16 cellular contexts compared by ENCODE assay signal in the genomic region with DNA sequence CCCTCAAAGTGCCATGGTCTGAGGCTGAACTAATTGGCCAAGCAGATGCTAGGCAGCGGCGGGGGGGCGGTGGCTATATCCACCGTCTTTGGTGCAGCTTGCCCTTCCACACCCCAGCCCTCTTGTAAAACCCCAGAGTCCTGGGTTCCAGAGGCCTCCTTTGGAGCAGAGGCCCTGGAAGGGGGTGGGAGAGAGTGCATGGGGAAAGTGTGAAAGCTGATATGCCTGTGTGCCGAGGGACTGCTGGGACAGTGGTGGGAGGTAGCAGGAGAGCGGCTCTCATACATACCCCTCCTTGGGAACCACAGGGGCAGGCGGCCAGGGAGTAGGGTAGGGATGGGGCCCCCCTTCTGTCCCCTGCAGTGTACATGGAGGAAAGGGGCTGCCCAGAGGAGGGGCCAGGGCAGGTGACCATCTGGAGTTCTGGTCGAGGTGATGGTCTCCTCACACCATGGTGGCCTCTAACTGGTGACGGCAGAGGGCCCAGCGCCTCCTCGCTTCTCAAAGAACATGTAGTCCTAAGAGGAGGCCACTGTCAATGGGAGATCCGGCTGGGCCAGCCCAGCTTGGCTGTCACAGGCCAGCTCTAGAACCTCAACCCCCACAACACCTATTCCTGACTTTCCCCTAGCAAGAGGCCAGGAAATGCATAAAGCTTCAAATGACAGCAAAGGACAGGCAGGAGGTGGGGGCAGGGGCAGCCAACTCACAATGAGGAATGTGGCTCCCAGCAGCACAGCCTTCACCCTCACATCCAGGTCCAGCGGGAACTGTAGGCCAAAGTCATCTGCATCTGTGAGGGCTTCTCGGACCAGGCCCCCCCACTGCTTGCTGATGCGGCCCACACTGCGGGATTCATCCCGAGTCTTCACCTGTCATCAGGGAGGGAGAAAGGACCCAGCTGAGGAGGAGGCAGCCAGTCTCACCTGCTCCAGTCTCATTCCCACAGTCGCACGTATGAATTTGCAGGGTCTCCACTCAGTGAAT. TPM values are rescaled to one million over a fixed set of nuclear protein-coding genes. Genes with fewer than 3 reads are reported as not detected.
DNase-seq lines count a peak whose midpoint lies in the region; ATAC-seq and TF ChIP-seq lines count a peak whose summit lies in the region.
"Had no signal": no experiment of that assay in that cellular context is flagged by ENCODE, and none has a peak within 500 bp of the region (broad histone marks: within the 10 kb centered on the region; RNA-seq: fewer than 3 reads in every experiment).

No MANE protein-coding gene starts in this region.

- peaks cover 22% of the 10 kb centered on the region in 2 experiments for H3K4me1 Mint-ChIP-seq in H9
- H3K4me1 Mint-ChIP-seq in naive thymus-derived CD4-positive, alpha-beta T cell: peaks cover 24 to 43% (median 28%) of the 10 kb centered on the region in 7 donors

- H4K20me1 ChIP-seq in H9 (ENCODE audit: control insufficient read depth, insufficient read depth, insufficient read length) (peaks cover 2% of the 10 kb centered on the region), PC-3 (ENCODE audit: low read length) (no peaks in the 10 kb centered on the region)

- H3K9ac ChIP-seq in H9 (ENCODE audit: extremely low read depth, insufficient read length, low read length) (no peak overlapping the region), PC-3 (ENCODE audit: low read length) (no peak overlapping the region)

- ATAC-seq in PC-3 (no peak), HG03469 (IDR thresholded peaks at IDR 0.05; ENCODE audit: unreplicated experiment) (no peak)
- ATAC-seq in naive thymus-derived CD4-positive, alpha-beta T cell: no peak
- ATAC-seq in activated CD4-positive, CD25-positive, alpha-beta regulatory T cell treated with anti-CD3 and anti-CD28 coated beads, Interleukin-2, amount 50 U/mL, for 24 hours: no peak

- TF ChIP-seq CTCF in H9 (conservative IDR thresholded peaks at IDR 0.05): no peak
- TF ChIP-seq CTCF in PC-3 (conservative IDR thresholded peaks at IDR 0.05; ENCODE audit: low read depth, low read length): no peak

- H3K27ac ChIP-seq in H9 (ENCODE audit: insufficient read length, low read depth, low read length) (no peak overlapping the region), PC-3 (ENCODE audit: low read length) (no peak overlapping the region)
- peak overlapping the region; percentile 4 for H3K27ac ChIP-seq in effector memory CD4-positive, alpha-beta T cell (ENCODE audit: insufficient read depth, low read length, poor library complexity, severe bottlenecking)
- peak overlapping the region; percentile 12 for H3K27ac ChIP-seq in naive thymus-derived CD4-positive, alpha-beta T cell (ENCODE audit: low read depth, low read length)
- H3K27ac ChIP-seq: SJSA1 had no signal

- H4K91ac ChIP-seq in H9 (ENCODE audit: insufficient read length, low read depth, low read length): no peak overlapping the region

- H2BK120ac ChIP-seq in H9 (ENCODE audit: low read depth, low read length, poor library complexity, severe bottlenecking): no peak overlapping the region

- no peak overlapping the region for H3K56ac ChIP-seq in H9 (ENCODE audit: insufficient read length, low read depth, low read length)

- no peak overlapping the region for H3T11ph ChIP-seq in H9 (ENCODE audit: low read length)

- H3K36me3 Mint-ChIP-seq in H9 (ENCODE audit: insufficient read depth in 1 of 3, low read depth in 3 of 3): peaks cover 27 to 56% (median 41%) of the 10 kb centered on the region in 3 experiments
- peaks cover 0 to 25% (median 19%) of the 10 kb centered on the region in 5 donors for H3K36me3 Mint-ChIP-seq in naive thymus-derived CD4-positive, alpha-beta T cell

- H3K23ac ChIP-seq in H9 (ENCODE audit: insufficient read length, low read depth, low read length): no peak overlapping the region

- H3K23me2 ChIP-seq in H9 (ENCODE audit: insufficient read length, low read depth, low read length, poor library complexity, severe bottlenecking): peaks cover 12% of the 10 kb centered on the region

- no peak overlapping the region for H2BK20ac ChIP-seq in H9 (ENCODE audit: low read depth, low read length, poor library complexity, severe bottlenecking)

- H3K9me3 ChIP-seq in H9 (ENCODE audit: control insufficient read depth, low read depth, low read length) (no peaks in the 10 kb centered on the region), PC-3 (ENCODE audit: low read length) (no peaks in the 10 kb centered on the region)
- no peaks in the 10 kb centered on the region for H3K9me3 ChIP-seq in effector memory CD4-positive, alpha-beta T cell (ENCODE audit: control insufficient read depth, low read length)
- no peaks in the 10 kb centered on the region for H3K9me3 ChIP-seq in naive thymus-derived CD4-positive, alpha-beta T cell (ENCODE audit: control insufficient read depth in 2 of 3, low read length in 3 of 3)
- H3K9me3 ChIP-seq: SJSA1 had no signal

- no peaks in the 10 kb centered on the region for H3K79me1 ChIP-seq in H9 (ENCODE audit: insufficient read depth, low read depth, low read length, poor library complexity, severe bottlenecking)

- no peak overlapping the region for H4K8ac ChIP-seq in H9 (replicated peaks; ENCODE audit: insufficient read length, low read depth, low read length)

- CTCF ChIA-PET in PC-3 (lab: Charles Lee): no interaction called here
- CTCF ChIA-PET in naive thymus-derived CD4-positive, alpha-beta T cell (lab: Charles Lee): no interaction called here

- no peak overlapping the region for H2AFZ ChIP-seq in H9 (ENCODE audit: low read length)
- H2AFZ ChIP-seq in PC-3 (ENCODE audit: low read length): no peak overlapping the region

- H3F3A ChIP-seq in PC-3 (ENCODE audit: low read length, unreplicated experiment): no peaks in the 10 kb centered on the region

- no peak overlapping the region for H2BK12ac ChIP-seq in H9 (ENCODE audit: insufficient read length, low read depth, low read length)

- TSS peak; percentile 17 for BruUV-seq in PC-3 (replicated peaks; lab: Mats Ljungman, UMichigan)

- H3K27me3 Mint-ChIP-seq in H9 (ENCODE audit: low read depth): peaks cover 2% of the 10 kb centered on the region
- H3K27me3 Mint-ChIP-seq in naive thymus-derived CD4-positive, alpha-beta T cell: no peaks in the 10 kb centered on the region

- H3K36me3 ChIP-seq in PC-3 (ENCODE audit: low read depth, low read length): no peaks in the 10 kb centered on the region; the same call in 1 of the 2 replicates
- peaks cover 50% of the 10 kb centered on the region for H3K36me3 ChIP-seq in effector memory CD4-positive, alpha-beta T cell (ENCODE audit: control insufficient read depth, insufficient read depth, low read length)
- H3K36me3 ChIP-seq in naive thymus-derived CD4-positive, alpha-beta T cell (ENCODE audit: control insufficient read depth in 2 of 3, insufficient read depth in 3 of 3, low read length in 3 of 3): peaks cover 8 to 64% (median 16%) of the 10 kb centered on the region in 3 experiments

- no peak overlapping the region for H2AK5ac ChIP-seq in H9 (ENCODE audit: insufficient read length, low read length)

- intact Hi-C loops in PC-3 (cut with micrococcal nuclease): no loop called here
- intact Hi-C loops in naive thymus-derived CD4-positive, alpha-beta T cell (cut with micrococcal nuclease): loop anchor here in 1 of 2 donors (5.0 kb wide), 1 partner anchor 67 kb away; no protein-coding TSS in a partner anchor

- H4K5ac ChIP-seq in H9 (ENCODE audit: insufficient read length, low read depth, low read length): no peak overlapping the region

- WGBS in H9 (ENCODE audit: extremely low coverage, insufficient read length, low lambda C conversion rate): no CpG with 5 or more reads among the region's 19 CpGs

- no peak overlapping the region for H3K4ac ChIP-seq in H9 (ENCODE audit: low read depth, low read length)

- H3K4me2 ChIP-seq in H9 (ENCODE audit: insufficient read depth, insufficient read length, low read length): no peak overlapping the region
- no peak overlapping the region for H3K4me2 ChIP-seq in PC-3 (ENCODE audit: low read length)

- H3K14ac ChIP-seq in H9 (ENCODE audit: insufficient read depth, low read length): no peak overlapping the region

- no peak overlapping the region for H3K4me3 ChIP-seq in PC-3 (ENCODE audit: low read length)
- H3K4me3 ChIP-seq in effector memory CD4-positive, alpha-beta T cell (ENCODE audit: insufficient read depth, low read depth, low read length, poor library complexity, severe bottlenecking): no peak overlapping the region
- no peak overlapping the region for H3K4me3 ChIP-seq in naive thymus-derived CD4-positive, alpha-beta T cell (ENCODE audit: low read length)
- H3K4me3 ChIP-seq: SJSA1 had no signal

- H3K79me2 ChIP-seq in H9 (ENCODE audit: insufficient read depth, low read length) (no peaks in the 10 kb centered on the region), PC-3 (ENCODE audit: low read length) (peaks cover 16% of the 10 kb centered on the region)

- H2BK15ac ChIP-seq in H9 (ENCODE audit: low read depth, low read length): no peak overlapping the region

- H3K9me2 ChIP-seq in PC-3 (replicated peaks; ENCODE audit: low read length): no peaks in the 10 kb centered on the region

- peak; percentile 46 for DNase-seq in H9
- no peak for DNase-seq in PC-3
- DNase-seq in effector memory CD4-positive, alpha-beta T cell: no peak
- DNase-seq in naive thymus-derived CD4-positive, alpha-beta T cell: no peak
- DNase-seq in ecto neural progenitor cell (ENCODE audit: low spot score): no peak
- DNase-seq in HPDE6-E6E7 (ENCODE audit: extremely low spot score): no peak
- DNase-seq: ACHN, C1 segment of cervical spinal cord, DMS79 treated with DMSO at 0.1 percent for 48 hours, NCI-H1105, NCI-H774 had no signal

- POLR2A ChIA-PET in PC-3 (lab: Charles Lee; ENCODE audit: unreplicated experiment): no interaction called here
- POLR2A ChIA-PET in naive thymus-derived CD4-positive, alpha-beta T cell (lab: Charles Lee): interaction anchor here (0.6 to 5.9 kb wide), 6 partner anchors 13 to 510 kb away, joined by 3 to 38 read pairs (median 5); a partner anchor contains a TSS

- H3K18ac ChIP-seq in H9 (ENCODE audit: insufficient read length, low read depth, low read length): no peak overlapping the region

- no peak overlapping the region; a peak in 1 of 5 replicates for H3K4me3 Mint-ChIP-seq in H9
- peak overlapping the region in 1 of 10 donors; percentile 3 for H3K4me3 Mint-ChIP-seq in naive thymus-derived CD4-positive, alpha-beta T cell

- H3K4me1 ChIP-seq in H9 (ENCODE audit: insufficient read depth, low read length): peaks cover 7% of the 10 kb centered on the region; the same call in 1 of the 2 replicates
- peaks cover 4% of the 10 kb centered on the region; the same call in 1 of the 2 replicates for H3K4me1 ChIP-seq in PC-3 (ENCODE audit: insufficient read depth, low read length)
- H3K4me1 ChIP-seq in effector memory CD4-positive, alpha-beta T cell (ENCODE audit: control insufficient read depth, insufficient read depth, low read length, poor library complexity, severe bottlenecking): peaks cover 32% of the 10 kb centered on the region
- H3K4me1 ChIP-seq in naive thymus-derived CD4-positive, alpha-beta T cell (ENCODE audit: control insufficient read depth in 2 of 2, insufficient read depth in 2 of 2, low read length in 2 of 2): peaks cover 7 to 25% of the 10 kb centered on the region in 2 donors

- H3K27me3 ChIP-seq in H9 (ENCODE audit: insufficient read depth, low read length): no peaks in the 10 kb centered on the region
- no peaks in the 10 kb centered on the region for H3K27me3 ChIP-seq in PC-3 (ENCODE audit: low read length)
- H3K27me3 ChIP-seq in effector memory CD4-positive, alpha-beta T cell (replicated peaks; ENCODE audit: control insufficient read depth, insufficient read depth, low read length, poor library complexity, severe bottlenecking): no peaks in the 10 kb centered on the region
- no peaks in the 10 kb centered on the region for H3K27me3 ChIP-seq in naive thymus-derived CD4-positive, alpha-beta T cell (ENCODE audit: control insufficient read depth in 2 of 2, insufficient read depth in 2 of 2, low read length in 2 of 2)
- H3K27me3 ChIP-seq: SJSA1 had no signal

- no peak overlapping the region for H2BK5ac ChIP-seq in H9 (ENCODE audit: insufficient read length, low read length)

- H3K9me3 Mint-ChIP-seq in H9: no peaks in the 10 kb centered on the region; a peak in 1 of 5 replicates
- H3K9me3 Mint-ChIP-seq in naive thymus-derived CD4-positive, alpha-beta T cell: no peaks in the 10 kb centered on the region

- H3K27ac Mint-ChIP-seq in H9: no peak overlapping the region; a peak in 1 of 7 replicates
- H3K27ac Mint-ChIP-seq in naive thymus-derived CD4-positive, alpha-beta T cell: peak overlapping the region in 3 of 9 donors; percentile 18 to 73 (median 72)

RNA-seq across cellular contexts. Expression of a gene that starts 4.1 kb away (rescaled TPM):
- total RNA-seq in H9 (2021): 31.5 and 32.1 TPM in 2 replicates
- 53.8 and 62.7 TPM in 2 replicates for total RNA-seq in PC-3 (2014; rRNA removed)
- total RNA-seq in naive thymus-derived CD4-positive, alpha-beta T cell: 100 to 1,000 TPM in 1 of 5 experiments, 10 to 100 TPM in 4; 74.8 to 142 (median 85.0) TPM
- polyA plus RNA-seq in naive thymus-derived CD4-positive, alpha-beta T cell: 100 to 1,000 TPM; 162 to 212 TPM

RNA-seq across cellular contexts. Expression of a gene that starts 9.3 kb away (rescaled TPM):
- total RNA-seq in H9 (2021): 10.1 and 11.2 TPM in 2 replicates
- 10.8 and 13.5 TPM in 2 replicates for total RNA-seq in PC-3 (2014; rRNA removed)
- total RNA-seq in naive thymus-derived CD4-positive, alpha-beta T cell: 10 to 100 TPM in 4 of 5 experiments, 1 to 10 TPM in 1; 1.5 to 23.4 (median 13.9) TPM
- 1 to 10 TPM; 5.8 to 7.4 TPM for polyA plus RNA-seq in naive thymus-derived CD4-positive, alpha-beta T cell
- total RNA-seq: H4, SJSA1 had no signal

RNA-seq across cellular contexts. Expression of a gene that starts 13.7 kb away (rescaled TPM):
- 151 and 153 TPM in 2 replicates for total RNA-seq in H9 (2021)
- total RNA-seq in PC-3 (2014; rRNA removed): 56.6 and 82.4 TPM in 2 replicates
- 10 to 100 TPM; 31.5 to 58.5 (median 48.2) TPM for total RNA-seq in naive thymus-derived CD4-positive, alpha-beta T cell
- polyA plus RNA-seq in naive thymus-derived CD4-positive, alpha-beta T cell: 10 to 100 TPM; 45.2 to 64.9 TPM

RNA-seq across cellular contexts. Expression of a gene that starts 17.4 kb away (rescaled TPM):
- total RNA-seq in H9 (2021) (70.2 and 70.5 TPM in 2 replicates), PC-3 (2014; rRNA removed) (7.4 and 12.7 TPM in 2 replicates)
- total RNA-seq in naive thymus-derived CD4-positive, alpha-beta T cell: 10 to 100 TPM in 3 of 5 experiments, 1 to 10 TPM in 2; 1.6 to 17.8 (median 11.9) TPM
- polyA plus RNA-seq in naive thymus-derived CD4-positive, alpha-beta T cell: under 1 TPM; 0.20 to 0.28 TPM

RNA-seq across cellular contexts. Expression of a gene that starts 29.9 kb away (rescaled TPM):
- total RNA-seq in H9 (2021) (0.33 and 0.46 TPM in 2 replicates), PC-3 (2014; rRNA removed) (not detected in 2 replicates)
- not detected for total RNA-seq in naive thymus-derived CD4-positive, alpha-beta T cell
- not detected for polyA plus RNA-seq in naive thymus-derived CD4-positive, alpha-beta T cell
- total RNA-seq: H4, NCI-H460, SJSA1 had no signal

Comparison
In these comparisons a context has a peak if more than half of its experiments do, and no peak if none do; other contexts are left out.
1. H3K27ac ChIP-seq: peak in effector memory CD4-positive, alpha-beta T cell (single experiment) and naive thymus-derived CD4-positive, alpha-beta T cell (single experiment); none in H9 (single experiment) and PC-3 (single experiment).